23 cellular contexts compared by ENCODE assay signal in genomic region chr1:66304128-66304527, GRCh38.
DNase-seq lines count a peak whose midpoint lies in the region; ATAC-seq, FAIRE-seq and TF ChIP-seq lines count a peak whose summit lies in the region.
"Had no signal": no experiment of that assay in that cellular context is flagged by ENCODE, and none has a peak within 500 bp of the region (broad histone marks: within the 10 kb centered on the region; RNA-seq: fewer than 3 reads in every experiment).

No MANE protein-coding gene starts in this region.

- peaks cover 36% of the 10 kb centered on the region for H3K4me1 Mint-ChIP-seq in activated CD4-positive, alpha-beta T cell treated with anti-CD3 and anti-CD28 coated beads, Interleukin-2, amount 10 ng/mL, durations not matched to agents 7 days and 5 days

- DNase-seq in K562 (ENCODE audit: extremely low read depth in 1 of 4, low spot score in 3 of 4) (no peak), gastrocnemius medialis (no peak)
- no peak for DNase-seq in activated naive CD4-positive, alpha-beta T cell treated with anti-CD3 and anti-CD28 coated beads, Interleukin-2, amount 50 U/mL, for 72 hours (ENCODE audit: low spot score in 2 of 2)
- DNase-seq in activated CD4-positive, alpha-beta T cell treated with anti-CD3 and anti-CD28 coated beads, Interleukin-2, amount 10 ng/mL, durations not matched to agents 7 days and 5 days: no peak
- DNase-seq: 8988T; ACHN; BE2C; C1 segment of cervical spinal cord; CD4-positive, alpha-beta memory T cell; CD4-positive, CD25-positive, alpha-beta regulatory T cell; CD8-positive, alpha-beta memory T cell; COR-L47; DMS 273 treated with DMSO at 0.1 percent for 48 hours; DMS153; DMS53; DMS79; DND-41; EL; GDM1 had no signal

- in situ Hi-C loops in K562 (cut with MboI) (no loop called here), gastrocnemius medialis (cut with MboI; ENCODE audit: low sequenced_read_pairs in 4 of 4) (no loop called here)

- no peak for TF ChIP-seq POLR2A in K562 (conservative IDR thresholded peaks at IDR 0.05)
- TF ChIP-seq POLR2A in gastrocnemius medialis (IDR thresholded peaks at IDR 0.05): no peak

- H3K27me3 ChIP-seq in K562 (ENCODE audit: control insufficient read depth in 2 of 2, insufficient read depth in 2 of 2, low read length in 2 of 2): no peaks in the 10 kb centered on the region
- H3K27me3 ChIP-seq in gastrocnemius medialis: no peaks in the 10 kb centered on the region
- H3K27me3 ChIP-seq: BE2C, BLaER1 had no signal

- WGBS in K562 (ENCODE audit: insufficient coverage, low coverage, missing lambda C conversion rate): 0% methylated on average over 2 of the region's 2 CpGs

- H3K36me3 ChIP-seq in K562 (ENCODE audit: control insufficient read depth, insufficient read depth, low read length) (no peaks in the 10 kb centered on the region), gastrocnemius medialis (no peaks in the 10 kb centered on the region)
- H3K36me3 ChIP-seq: BE2C, BLaER1 had no signal

- CTCF ChIA-PET in K562 (lab: Yijun Ruan, JAX; ENCODE audit: low intra/inter-chr PET ratio): no interaction called here
- CTCF ChIA-PET in activated CD4-positive, alpha-beta T cell treated with anti-CD3 and anti-CD28 coated beads, Interleukin-2, amount 10 ng/mL, durations not matched to agents 7 days and 5 days (lab: Charles Lee): interaction anchor here (1.0 to 3.3 kb wide), 8 partner anchors 11 to 142 kb away, joined by 3 to 8 read pairs (median 4); no protein-coding TSS in a partner anchor

- no peak overlapping the region for H3K9ac ChIP-seq in K562 (ENCODE audit: insufficient read depth in 1 of 2, low read depth in 2 of 2, low read length in 2 of 2)
- H3K9ac ChIP-seq: BLaER1 had no signal

- POLR2A ChIA-PET in K562 (lab: Yijun Ruan, JAX): no interaction called here
- POLR2A ChIA-PET in activated CD4-positive, alpha-beta T cell treated with anti-CD3 and anti-CD28 coated beads, Interleukin-2, amount 10 ng/mL, durations not matched to agents 7 days and 5 days (lab: Charles Lee): no interaction called here

- intact Hi-C loops in K562 (cut with micrococcal nuclease): no loop called here
- intact Hi-C loops in gastrocnemius medialis (cut with DNase I; ENCODE audit: low total_unique reads): no loop called here

- TF ChIP-seq CTCF in K562 (IDR thresholded peaks at IDR 0.05 in 2 of 3, conservative IDR thresholded peaks at IDR 0.05 in 1 of 3; ENCODE audit: insufficient read depth in 2 of 3, low read depth in 1 of 3, low read length in 3 of 3): no peak
- no peak for TF ChIP-seq CTCF in gastrocnemius medialis (IDR thresholded peaks at IDR 0.05 in 4 of 5, conservative IDR thresholded peaks at IDR 0.05 in 1 of 5)

- no peak for TF ChIP-seq EP300 in K562 (IDR thresholded peaks at IDR 0.05; ENCODE audit: low read length)

- no peaks in the 10 kb centered on the region for H3K27me3 Mint-ChIP-seq in activated CD4-positive, alpha-beta T cell treated with anti-CD3 and anti-CD28 coated beads, Interleukin-2, amount 10 ng/mL, durations not matched to agents 7 days and 5 days
- H3K27me3 Mint-ChIP-seq: CD4-positive, alpha-beta memory T cell; CD4-positive, CD25-positive, alpha-beta regulatory T cell; CD8-positive, alpha-beta memory T cell had no signal

- ATAC-seq in K562: no peak
- ATAC-seq in gastrocnemius medialis: no peak
- ATAC-seq in activated naive CD4-positive, alpha-beta T cell treated with anti-CD3 and anti-CD28 coated beads, Interleukin-2, amount 50 U/mL, for 72 hours: no peak
- ATAC-seq in GM19351 (IDR thresholded peaks at IDR 0.05; ENCODE audit: unreplicated experiment): no peak

- H3K9me1 ChIP-seq in K562 (ENCODE audit: control insufficient read depth, insufficient read depth, low read length): no peaks in the 10 kb centered on the region

- no peaks in the 10 kb centered on the region for H3K36me3 Mint-ChIP-seq in activated naive CD4-positive, alpha-beta T cell treated with anti-CD3 and anti-CD28 coated beads, Interleukin-2, amount 50 U/mL, for 72 hours
- peaks cover 7% of the 10 kb centered on the region for H3K36me3 Mint-ChIP-seq in activated CD4-positive, alpha-beta T cell treated with anti-CD3 and anti-CD28 coated beads, Interleukin-2, amount 10 ng/mL, durations not matched to agents 7 days and 5 days (ENCODE audit: low read depth)
- H3K36me3 Mint-ChIP-seq: CD14-positive monocyte; CD4-positive, alpha-beta memory T cell; CD4-positive, CD25-positive, alpha-beta regulatory T cell; CD8-positive, alpha-beta memory T cell had no signal

- no peak for FAIRE-seq in K562 (lab: Jason Lieb, UNC)
- FAIRE-seq: A204.1 had no signal

- H3K79me2 ChIP-seq in K562 (ENCODE audit: control insufficient read depth, insufficient read depth, low read length): no peaks in the 10 kb centered on the region

- H3K9me3 ChIP-seq in K562 (replicated peaks; ENCODE audit: control insufficient read depth, insufficient read depth, low read depth, low read length): no peaks in the 10 kb centered on the region
- H3K9me3 ChIP-seq in gastrocnemius medialis: no peaks in the 10 kb centered on the region
- H3K9me3 ChIP-seq: BE2C, BLaER1 had no signal

- no peak overlapping the region for H3K4me3 Mint-ChIP-seq in activated CD4-positive, alpha-beta T cell treated with anti-CD3 and anti-CD28 coated beads, Interleukin-2, amount 10 ng/mL, durations not matched to agents 7 days and 5 days
- H3K4me3 Mint-ChIP-seq: CD14-positive monocyte; CD4-positive, alpha-beta memory T cell; CD4-positive, CD25-positive, alpha-beta regulatory T cell; CD8-positive, alpha-beta memory T cell had no signal

- H3K4me1 ChIP-seq in K562 (replicated peaks in 1 of 2; ENCODE audit: control insufficient read depth in 2 of 2, insufficient read depth in 2 of 2, low read length in 2 of 2) (no peaks in the 10 kb centered on the region), gastrocnemius medialis (peaks cover 44 to 50% of the 10 kb centered on the region in 2 donors)
- H3K4me1 ChIP-seq: BE2C, BLaER1 had no signal

- no peak overlapping the region for H3K27ac ChIP-seq in K562 (ENCODE audit: extremely low read depth, low read depth, low read length)
- H3K27ac ChIP-seq in gastrocnemius medialis: peak overlapping the region; percentile 74 to 86 (median 82)
- H3K27ac ChIP-seq: BLaER1 had no signal

- H3K4me3 ChIP-seq in K562: no peak overlapping the region
- H3K4me3 ChIP-seq in gastrocnemius medialis: no peak overlapping the region
- H3K4me3 ChIP-seq: BLaER1 had no signal

- no peak overlapping the region for H2AFZ ChIP-seq in K562 (ENCODE audit: low read depth, low read length)

- TF ChIP-seq RAD21 in K562 (CRISPR knock-in tag; conservative IDR thresholded peaks at IDR 0.05 in 1 of 2, IDR thresholded peaks at IDR 0.05 in 1 of 2): no peak

- H3K27ac Mint-ChIP-seq in activated naive CD4-positive, alpha-beta T cell treated with anti-CD3 and anti-CD28 coated beads, Interleukin-2, amount 50 U/mL, for 72 hours: no peak overlapping the region
- H3K27ac Mint-ChIP-seq in activated CD4-positive, alpha-beta T cell treated with anti-CD3 and anti-CD28 coated beads, Interleukin-2, amount 10 ng/mL, durations not matched to agents 7 days and 5 days: no peak overlapping the region
- H3K27ac Mint-ChIP-seq: CD14-positive monocyte had no signal

- no peak overlapping the region for H3K4me2 ChIP-seq in K562 (ENCODE audit: insufficient read depth, low read length)
- H3K4me2 ChIP-seq: BLaER1 had no signal

- H4K20me1 ChIP-seq in K562 (replicated peaks; ENCODE audit: control insufficient read depth, insufficient read depth, low read length): no peaks in the 10 kb centered on the region
- H4K20me1 ChIP-seq: BLaER1 had no signal

- BruUV-seq in K562 (replicated peaks; lab: Mats Ljungman, UMichigan): no TSS peak

- no peaks in the 10 kb centered on the region for H3K9me3 Mint-ChIP-seq in activated naive CD4-positive, alpha-beta T cell treated with anti-CD3 and anti-CD28 coated beads, Interleukin-2, amount 50 U/mL, for 72 hours
- no peaks in the 10 kb centered on the region for H3K9me3 Mint-ChIP-seq in activated CD4-positive, alpha-beta T cell treated with anti-CD3 and anti-CD28 coated beads, Interleukin-2, amount 10 ng/mL, durations not matched to agents 7 days and 5 days
- H3K9me3 Mint-ChIP-seq: CD14-positive monocyte; CD4-positive, CD25-positive, alpha-beta regulatory T cell; CD8-positive, alpha-beta memory T cell had no signal
